In genomic region chr2:36351291-36352023, GRCh38 we compare ENCODE assay signal across 12 cellular contexts.
"Had no signal": no experiment of that assay in that cellular context is flagged by ENCODE, and none has a peak within 500 bp of the region (broad histone marks: within the 10 kb centered on the region; RNA-seq: fewer than 3 reads in every experiment).

No MANE protein-coding gene starts in this region.

- H3K36me3 Mint-ChIP-seq: activated naive CD4-positive, alpha-beta T cell treated with anti-CD3 and anti-CD28 coated beads, Interleukin-2, amount 50 U/mL, for 24 hours had no signal

- H3K9me3 ChIP-seq: adrenal gland, pancreas, tibial artery, vagina had no signal

- H3K9me3 Mint-ChIP-seq: activated CD4-positive, alpha-beta memory T cell treated with anti-CD3 and anti-CD28 coated beads, Interleukin-2, amount 10 ng/mL, durations not matched to agents 7 days and 5 days; activated naive CD4-positive, alpha-beta T cell treated with anti-CD3 and anti-CD28 coated beads, Interleukin-2, amount 50 U/mL, for 24 hours; activated T-cell treated with anti-CD3 and anti-CD28 coated beads, Interleukin-2, amount 50 U/mL, for 24 hours had no signal

- H3K4me3 ChIP-seq: adrenal gland, hepatocyte, pancreas, tibial artery, vagina had no signal

- H3K36me3 ChIP-seq: adrenal gland, pancreas, tibial artery, vagina had no signal

- H3K4me3 Mint-ChIP-seq: activated CD4-positive, alpha-beta memory T cell treated with anti-CD3 and anti-CD28 coated beads, Interleukin-2, amount 10 ng/mL, durations not matched to agents 7 days and 5 days; activated naive CD4-positive, alpha-beta T cell treated with anti-CD3 and anti-CD28 coated beads, Interleukin-2, amount 50 U/mL, for 24 hours; activated T-cell treated with anti-CD3 and anti-CD28 coated beads, Interleukin-2, amount 50 U/mL, for 24 hours had no signal

- DNase-seq: activated CD4-positive, alpha-beta memory T cell treated with anti-CD3 and anti-CD28 coated beads, Interleukin-2, amount 10 ng/mL, durations not matched to agents 7 days and 5 days; activated effector memory CD4-positive, alpha-beta T cell treated with Interleukin-2 at 50 U/mL for 16 hours; activated T-cell treated with anti-CD3 and anti-CD28 coated beads, Interleukin-2, amount 50 U/mL, for 24 hours; islet precursor cell; pancreas; stimulated activated CD4-positive, alpha-beta T cell treated with anti-CD3 and anti-CD28 coated beads, Interleukin-12 subunit alpha, Interleukin-12 subunit beta, amount 100 ng/mL, for 4 hours; stimulated activated CD4-positive, alpha-beta T cell treated with anti-CD3 and anti-CD28 coated beads, Interleukin-2, amount 100 ng/mL, for 24 hours; tibial artery had no signal

- H3K27ac ChIP-seq: hepatocyte, pancreas, vagina had no signal

- H3K27ac Mint-ChIP-seq: activated CD4-positive, alpha-beta memory T cell treated with anti-CD3 and anti-CD28 coated beads, Interleukin-2, amount 10 ng/mL, durations not matched to agents 7 days and 5 days; activated naive CD4-positive, alpha-beta T cell treated with anti-CD3 and anti-CD28 coated beads, Interleukin-2, amount 50 U/mL, for 24 hours; activated T-cell treated with anti-CD3 and anti-CD28 coated beads, Interleukin-2, amount 50 U/mL, for 24 hours had no signal

- H2AFZ ChIP-seq: hepatocyte had no signal

- H3K27me3 ChIP-seq: adrenal gland, hepatocyte, pancreas, tibial artery, vagina had no signal

- H3K4me2 ChIP-seq: hepatocyte had no signal
